ENCODE assay signal across 24 cellular contexts in the genomic region with DNA sequence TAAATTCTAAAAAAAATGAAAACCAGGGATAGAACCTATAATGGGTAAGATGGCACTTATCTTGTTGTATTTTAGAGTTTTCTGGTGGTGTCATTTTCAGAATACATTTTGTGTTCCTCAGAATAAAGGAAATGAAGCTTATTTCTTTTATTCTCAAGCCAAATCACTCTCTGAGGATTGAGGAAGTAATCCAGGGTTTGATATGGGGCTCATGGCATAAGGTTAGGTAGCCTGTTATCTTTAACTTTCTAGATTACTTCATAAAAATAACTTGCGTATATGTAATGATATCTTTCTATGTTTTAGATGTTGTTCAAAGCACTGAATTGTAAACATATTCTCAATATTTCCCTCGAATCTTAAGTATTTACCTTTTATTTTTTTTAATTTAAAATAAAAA. TPM values are rescaled to one million over a fixed set of nuclear protein-coding genes. Genes with fewer than 3 reads are reported as not detected.
"Had no signal": no experiment of that assay in that cellular context is flagged by ENCODE, and none has a peak within 500 bp of the region (broad histone marks: within the 10 kb centered on the region; RNA-seq: fewer than 3 reads in every experiment).

No MANE protein-coding gene starts in this region.

- H3K36me3 ChIP-seq: esophagus squamous epithelium, left lung, sigmoid colon, stomach, thyroid gland had no signal

- DNase-seq: dermis blood vessel endothelial cell; effector memory CD4-positive, alpha-beta T cell; erythroblast; esophagus squamous epithelium; foreskin melanocyte; kidney; left lung; mammary epithelial cell; mesendoderm; midbrain; naive thymus-derived CD8-positive, alpha-beta T cell; nephron progenitor cell; nucleus accumbens; posterior cingulate gyrus; psoas muscle; right cardiac atrium; sigmoid colon; stimulated activated CD4-positive, alpha-beta T cell treated with anti-CD3 and anti-CD28 coated beads, Interleukin-2, amount 100 ng/mL, for 24 hours; stimulated activated CD4-positive, alpha-beta T cell treated with anti-CD3 and anti-CD28 coated beads, Interleukin-4, amount 100 ng/mL, for 24 hours; stimulated activated naive CD4-positive, alpha-beta T cell treated with Interleukin-2 at 50 U/mL for 16 hours; stomach; thyroid gland had no signal

- ATAC-seq: left lung; naive thymus-derived CD8-positive, alpha-beta T cell; psoas muscle; right cardiac atrium; stimulated activated effector memory CD8-positive, alpha-beta T cell treated with anti-CD3 and anti-CD28 coated beads, Interleukin-12 subunit alpha, Interleukin-12 subunit beta, amount 100 ng/mL, for 72 hours had no signal

- FAIRE-seq: kidney had no signal

- H3K27ac ChIP-seq: coronary artery, esophagus squamous epithelium, left lung, psoas muscle, sigmoid colon, stomach, thyroid gland had no signal

- H3K27me3 ChIP-seq: esophagus squamous epithelium, left lung, sigmoid colon, stomach, thyroid gland had no signal

- H3K4me3 ChIP-seq: coronary artery, esophagus squamous epithelium, left lung, psoas muscle, sigmoid colon, stomach, thyroid gland had no signal

- H3K4me1 ChIP-seq: esophagus squamous epithelium, psoas muscle, stomach, thyroid gland had no signal

- H3K9me3 ChIP-seq: esophagus squamous epithelium, psoas muscle, stomach, thyroid gland had no signal

RNA-seq across cellular contexts. Expression of a gene that starts 33.5 kb away (rescaled TPM):
- total RNA-seq: mammary epithelial cell had no signal
